Comparison of ENCODE assay signal across 8 cellular contexts in the genomic region with DNA sequence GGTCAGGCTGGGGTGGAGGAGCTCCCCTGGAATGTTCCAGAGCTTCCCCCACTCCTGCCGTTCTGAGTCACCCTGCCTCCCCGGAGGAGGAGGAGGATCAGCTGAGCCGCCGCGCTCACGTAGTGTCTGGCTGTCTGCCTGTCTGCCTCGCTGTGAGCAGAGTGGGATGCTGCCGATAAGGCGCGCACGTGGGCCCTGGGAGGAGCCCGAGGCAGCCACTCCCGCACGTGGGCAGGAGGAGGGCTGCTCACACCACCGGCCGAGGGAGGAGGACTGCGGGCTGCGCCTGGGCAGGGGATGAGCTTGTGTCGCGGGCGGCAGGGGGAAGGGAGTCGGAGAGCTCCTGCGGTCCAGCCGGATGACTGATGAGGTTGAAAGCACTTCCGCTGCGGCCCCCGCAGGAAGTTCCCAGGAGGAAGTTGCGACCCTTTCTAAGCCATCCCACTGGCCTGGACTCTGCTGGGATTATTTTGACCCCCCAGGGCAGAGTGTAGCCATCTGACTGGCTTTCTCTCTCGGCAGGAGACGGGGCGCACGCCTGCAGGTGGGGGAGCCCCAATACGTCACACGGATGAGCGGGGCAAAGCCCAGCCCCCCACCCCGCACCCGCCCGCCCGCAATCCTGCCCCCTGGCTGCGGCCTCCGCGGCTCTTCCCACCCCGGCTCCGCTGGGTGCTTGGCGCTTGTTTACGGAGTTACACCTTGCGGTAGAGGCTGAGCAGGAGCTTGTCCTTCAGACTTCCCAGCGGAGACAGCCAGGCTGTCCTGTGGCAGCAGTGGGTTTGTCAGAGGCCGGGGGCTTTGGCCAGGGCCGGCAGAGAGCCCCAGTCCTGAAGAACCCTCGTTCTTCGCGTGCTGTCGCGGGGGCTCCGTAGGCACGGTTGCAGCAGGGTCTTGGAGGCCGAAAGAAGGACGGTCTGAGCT. TPM values are rescaled to one million over a fixed set of nuclear protein-coding genes. Genes with fewer than 3 reads are reported as not detected.
A peak's percentile ranks its signal among the peaks of the same experiment; 100 is the strongest.
DNase-seq lines count a peak whose midpoint lies in the region; ATAC-seq and TF ChIP-seq lines count a peak whose summit lies in the region.

No MANE protein-coding gene starts in this region.

- peak; percentile 99 for DNase-seq in A172 (ENCODE audit: low spot score)
- DNase-seq in NCI-H510A (lab: John Stamatoyannopoulos, UW): peak; percentile 61
- peak; percentile 77 for DNase-seq in activated CD4-positive, alpha-beta T cell treated with anti-CD3 and anti-CD28 coated beads, Interleukin-2, amount 50 U/mL, for 1 hour
- peak; percentile 41 for DNase-seq in cortex of kidney (lab: John Stamatoyannopoulos, UW)
- DNase-seq in left colon: peak; percentile 79 to 92
- peak; percentile 39 to 49 for DNase-seq in stimulated activated CD4-positive, alpha-beta T cell treated with anti-CD3 and anti-CD28 coated beads, Interleukin-1b, Interleukin-23, amount 100 ng/mL, for 1 hour (ENCODE audit: low read depth in 2 of 2)

- TF ChIP-seq POLR2A in GM18526 (IDR thresholded peaks at IDR 0.05; ENCODE audit: extremely low read depth, insufficient read length): peak; percentile 62

- peak; percentile 59 for ATAC-seq in HG03066 (IDR thresholded peaks at IDR 0.05; ENCODE audit: low read depth, unreplicated experiment)
- peak; percentile 21 for ATAC-seq in left colon

- intact Hi-C loops in left colon (cut with DNase I, micrococcal nuclease): loop anchor here in 1 of 2 donors (10.0 kb wide), 1 partner anchor 56 kb away; the partner anchor contains the start of gene RRP1

RNA-seq across cellular contexts. Expression of gene PDXK, which starts 9.8 kb away (rescaled TPM):
- total RNA-seq in A172 (2014; rRNA removed; shearing (Covaris generic)): 313 and 330 TPM in 2 replicates
- 100 to 1,000 TPM; 144 to 188 TPM for total RNA-seq in left colon

RNA-seq across cellular contexts. Expression of gene CSTB, which starts 47.4 kb away (rescaled TPM):
- 106 and 145 TPM in 2 replicates for total RNA-seq in A172 (2014; rRNA removed; shearing (Covaris generic))
- 10 to 100 TPM; 69.1 to 74.4 TPM for total RNA-seq in left colon

Comparison
In these comparisons a context has a peak if more than half of its experiments do, and no peak if none do; other contexts are left out.
1. Peak in every context shown above with its lines: DNase-seq and ATAC-seq.
2. DNase-seq: peak in every context shown above with its lines; median percentile 99 in A172; 86 in left colon; 77 in activated CD4-positive, alpha-beta T cell treated with anti-CD3 and anti-CD28 coated beads, Interleukin-2, amount 50 U/mL, for 1 hour; 61 in NCI-H510A; 44 in stimulated activated CD4-positive, alpha-beta T cell treated with anti-CD3 and anti-CD28 coated beads, Interleukin-1b, Interleukin-23, amount 100 ng/mL, for 1 hour; 41 in cortex of kidney.